In genomic region chr3:52451237-52452083, GRCh38 we compare ENCODE assay signal across 1 cellular context.
TF ChIP-seq lines count a peak whose summit lies in the region.

No MANE protein-coding gene starts in this region.

TF ChIP-seq in WTC11, 78 proteins besides CTCF, POLR2A, EP300 and RAD21 (continued from another document):
- TF ChIP-seq AFF4 (CRISPR knock-in tag; IDR thresholded peaks at IDR 0.05; ENCODE audit: borderline replicate concordance) (no peak), ZNF263 (CRISPR knock-in tag; IDR thresholded peaks at IDR 0.05; ENCODE audit: low read depth) (no peak), ATF1 (CRISPR knock-in tag; IDR thresholded peaks at IDR 0.05) (no peak), EMX1 (CRISPR knock-in tag; IDR thresholded peaks at IDR 0.05) (no peak), PREB (CRISPR knock-in tag; IDR thresholded peaks at IDR 0.05; ENCODE audit: borderline replicate concordance) (no peak), NR3C1 (CRISPR knock-in tag; conservative IDR thresholded peaks at IDR 0.05; ENCODE audit: low read depth) (no peak), MAX (CRISPR knock-in tag; IDR thresholded peaks at IDR 0.05) (no peak), USF1 (CRISPR knock-in tag; IDR thresholded peaks at IDR 0.05) (no peak), RORB (CRISPR knock-in tag; IDR thresholded peaks at IDR 0.05) (no peak), ELF4 (CRISPR knock-in tag; IDR thresholded peaks at IDR 0.05; ENCODE audit: low read depth) (no peak), OVOL2 (CRISPR knock-in tag; IDR thresholded peaks at IDR 0.05; ENCODE audit: borderline replicate concordance) (no peak), JAZF1 (CRISPR knock-in tag; IDR thresholded peaks at IDR 0.05) (no peak), NFATC4 (CRISPR knock-in tag; IDR thresholded peaks at IDR 0.05) (no peak), ERG (CRISPR knock-in tag; IDR thresholded peaks at IDR 0.05) (no peak), NR2C2 (CRISPR knock-in tag; IDR thresholded peaks at IDR 0.05) (no peak), HMGXB4 (CRISPR knock-in tag; IDR thresholded peaks at IDR 0.05) (no peak)
TF ChIP-seq in WTC11: peak in this region for 0.
